Comparison of ENCODE assay signal across 8 cellular contexts in genomic region chr12:79420146-79420618, GRCh38.
DNase-seq lines count a peak whose midpoint lies in the region; ATAC-seq and TF ChIP-seq lines count a peak whose summit lies in the region.

No MANE protein-coding gene starts in this region.

- no peaks in the 10 kb centered on the region for H3K27me3 ChIP-seq in upper lobe of left lung

- DNase-seq in AG09319 (ENCODE audit: extremely low read depth, low read depth) (peak; percentile 89), HCEC 1CT (peak; percentile 97), SW 1271 (lab: John Stamatoyannopoulos, UW) (peak; percentile 51 to 87), iPS-NIHi11 (ENCODE audit: low spot score) (peak; percentile 53), upper lobe of left lung (no peak), posterior vena cava (ENCODE audit: low spot score) (no peak)

- TF ChIP-seq POLR2A in upper lobe of left lung (IDR thresholded peaks at IDR 0.05) = no peak

- ATAC-seq in upper lobe of left lung (ENCODE audit: low FRiP score in 2 of 2) = peak; percentile 64 to 77
- no peak for ATAC-seq in GM19455 (IDR thresholded peaks at IDR 0.05; ENCODE audit: unreplicated experiment)
- no peak for ATAC-seq in GM19328 (IDR thresholded peaks at IDR 0.05; ENCODE audit: unreplicated experiment)

- TF ChIP-seq CTCF in AG09319 (IDR thresholded peaks at IDR 0.05; ENCODE audit: low read depth, low read length) (peak; percentile 60), upper lobe of left lung (IDR thresholded peaks at IDR 0.05) (peak in 3 of 6 experiments; percentile 55 to 57 (median 57))

- H3K4me3 ChIP-seq in upper lobe of left lung = no peak overlapping the region

- TF ChIP-seq EP300 in upper lobe of left lung (IDR thresholded peaks at IDR 0.05) = no peak

- no peaks in the 10 kb centered on the region for H3K9me3 ChIP-seq in upper lobe of left lung

- intact Hi-C loops in posterior vena cava (cut with DNase I) = no loop called here

- no peak overlapping the region for H3K27ac ChIP-seq in upper lobe of left lung

- peaks cover 0 to 10% (median 0%) of the 10 kb centered on the region in 4 donors for H3K4me1 ChIP-seq in upper lobe of left lung

- H3K36me3 ChIP-seq in upper lobe of left lung = no peaks in the 10 kb centered on the region

Comparison
In these comparisons a context has a peak if more than half of its experiments do, and no peak if none do; other contexts are left out.
1. DNase-seq: peak in AG09319 (single experiment), HCEC 1CT (single experiment), SW 1271 (2 of 2) and iPS-NIHi11 (single experiment); none in upper lobe of left lung (0 of 2) and posterior vena cava (single experiment).
2. ATAC-seq: peak in upper lobe of left lung (2 of 2); none in GM19455 (single experiment) and GM19328 (single experiment).